1 cellular context compared by ENCODE assay signal in genomic region chr7:156780724-156781455, GRCh38.
TF ChIP-seq lines count a peak whose summit lies in the region.

No MANE protein-coding gene starts in this region.

TF ChIP-seq in GM12878, 131 proteins besides CTCF, POLR2A, EP300 and RAD21 (continued from another document and continues in another):
- no peak for TF ChIP-seq PBX3 (IDR thresholded peaks at IDR 0.05; ENCODE audit: insufficient replicate concordance, low read depth, low read length)
- TF ChIP-seq, protein P1, sequence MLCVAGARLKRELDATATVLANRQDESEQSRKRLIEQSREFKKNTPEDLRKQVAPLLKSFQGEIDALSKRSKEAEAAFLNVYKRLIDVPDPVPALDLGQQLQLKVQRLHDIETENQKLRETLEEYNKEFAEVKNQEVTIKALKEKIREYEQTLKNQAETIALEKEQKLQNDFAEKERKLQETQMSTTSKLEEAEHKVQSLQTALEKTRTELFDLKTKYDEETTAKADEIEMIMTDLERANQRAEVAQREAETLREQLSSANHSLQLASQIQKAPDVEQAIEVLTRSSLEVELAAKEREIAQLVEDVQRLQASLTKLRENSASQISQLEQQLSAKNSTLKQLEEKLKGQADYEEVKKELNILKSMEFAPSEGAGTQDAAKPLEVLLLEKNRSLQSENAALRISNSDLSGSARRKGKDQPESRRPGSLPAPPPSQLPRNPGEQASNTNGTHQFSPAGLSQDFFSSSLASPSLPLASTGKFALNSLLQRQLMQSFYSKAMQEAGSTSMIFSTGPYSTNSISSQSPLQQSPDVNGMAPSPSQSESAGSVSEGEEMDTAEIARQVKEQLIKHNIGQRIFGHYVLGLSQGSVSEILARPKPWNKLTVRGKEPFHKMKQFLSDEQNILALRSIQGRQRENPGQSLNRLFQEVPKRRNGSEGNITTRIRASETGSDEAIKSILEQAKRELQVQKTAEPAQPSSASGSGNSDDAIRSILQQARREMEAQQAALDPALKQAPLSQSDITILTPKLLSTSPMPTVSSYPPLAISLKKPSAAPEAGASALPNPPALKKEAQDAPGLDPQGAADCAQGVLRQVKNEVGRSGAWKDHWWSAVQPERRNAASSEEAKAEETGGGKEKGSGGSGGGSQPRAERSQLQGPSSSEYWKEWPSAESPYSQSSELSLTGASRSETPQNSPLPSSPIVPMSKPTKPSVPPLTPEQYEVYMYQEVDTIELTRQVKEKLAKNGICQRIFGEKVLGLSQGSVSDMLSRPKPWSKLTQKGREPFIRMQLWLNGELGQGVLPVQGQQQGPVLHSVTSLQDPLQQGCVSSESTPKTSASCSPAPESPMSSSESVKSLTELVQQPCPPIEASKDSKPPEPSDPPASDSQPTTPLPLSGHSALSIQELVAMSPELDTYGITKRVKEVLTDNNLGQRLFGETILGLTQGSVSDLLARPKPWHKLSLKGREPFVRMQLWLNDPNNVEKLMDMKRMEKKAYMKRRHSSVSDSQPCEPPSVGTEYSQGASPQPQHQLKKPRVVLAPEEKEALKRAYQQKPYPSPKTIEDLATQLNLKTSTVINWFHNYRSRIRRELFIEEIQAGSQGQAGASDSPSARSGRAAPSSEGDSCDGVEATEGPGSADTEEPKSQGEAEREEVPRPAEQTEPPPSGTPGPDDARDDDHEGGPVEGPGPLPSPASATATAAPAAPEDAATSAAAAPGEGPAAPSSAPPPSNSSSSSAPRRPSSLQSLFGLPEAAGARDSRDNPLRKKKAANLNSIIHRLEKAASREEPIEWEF (IDR thresholded peaks at IDR 0.05; ENCODE audit: insufficient replicate concordance, low read depth, low read length), result peak; percentile 57
- no peak for TF ChIP-seq WRNIP1 (IDR thresholded peaks at IDR 0.05; ENCODE audit: borderline replicate concordance, low read depth, low read length)
- TF ChIP-seq FOXM1 (IDR thresholded peaks at IDR 0.05; ENCODE audit: low read depth, low read length), result peak; percentile 90
- TF ChIP-seq TAF1 (IDR thresholded peaks at IDR 0.05; ENCODE audit: borderline replicate concordance, low read depth, low read length), result peak; percentile 64; the same call in 1 of the 2 replicates
- TF ChIP-seq, protein P2, sequence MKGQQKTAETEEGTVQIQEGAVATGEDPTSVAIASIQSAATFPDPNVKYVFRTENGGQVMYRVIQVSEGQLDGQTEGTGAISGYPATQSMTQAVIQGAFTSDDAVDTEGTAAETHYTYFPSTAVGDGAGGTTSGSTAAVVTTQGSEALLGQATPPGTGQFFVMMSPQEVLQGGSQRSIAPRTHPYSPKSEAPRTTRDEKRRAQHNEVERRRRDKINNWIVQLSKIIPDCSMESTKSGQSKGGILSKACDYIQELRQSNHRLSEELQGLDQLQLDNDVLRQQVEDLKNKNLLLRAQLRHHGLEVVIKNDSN (IDR thresholded peaks at IDR 0.05; ENCODE audit: borderline replicate concordance, extremely low read length, insufficient read depth, low read depth, low read length), result no peak
- TF ChIP-seq CBX5 (IDR thresholded peaks at IDR 0.05; ENCODE audit: low read depth), result peak; percentile 84; the same call in 1 of the 2 replicates
- peak; percentile 94 for TF ChIP-seq NBN (IDR thresholded peaks at IDR 0.05)
- 0 out of 2 replicates have a peak, but pooled peaks have one; percentile 52 for TF ChIP-seq ZBED1 (IDR thresholded peaks at IDR 0.05; ENCODE audit: borderline replicate concordance)
- TF ChIP-seq, protein P3, sequence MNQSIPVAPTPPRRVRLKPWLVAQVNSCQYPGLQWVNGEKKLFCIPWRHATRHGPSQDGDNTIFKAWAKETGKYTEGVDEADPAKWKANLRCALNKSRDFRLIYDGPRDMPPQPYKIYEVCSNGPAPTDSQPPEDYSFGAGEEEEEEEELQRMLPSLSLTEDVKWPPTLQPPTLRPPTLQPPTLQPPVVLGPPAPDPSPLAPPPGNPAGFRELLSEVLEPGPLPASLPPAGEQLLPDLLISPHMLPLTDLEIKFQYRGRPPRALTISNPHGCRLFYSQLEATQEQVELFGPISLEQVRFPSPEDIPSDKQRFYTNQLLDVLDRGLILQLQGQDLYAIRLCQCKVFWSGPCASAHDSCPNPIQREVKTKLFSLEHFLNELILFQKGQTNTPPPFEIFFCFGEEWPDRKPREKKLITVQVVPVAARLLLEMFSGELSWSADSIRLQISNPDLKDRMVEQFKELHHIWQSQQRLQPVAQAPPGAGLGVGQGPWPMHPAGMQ (IDR thresholded peaks at IDR 0.05; ENCODE audit: borderline replicate concordance), result no peak
- TF ChIP-seq CBX3 (IDR thresholded peaks at IDR 0.05; ENCODE audit: borderline replicate concordance, low read depth), result no peak
- no peak for TF ChIP-seq NFYA (IDR thresholded peaks at IDR 0.05; ENCODE audit: borderline replicate concordance, low read depth, low read length)
- TF ChIP-seq EED (IDR thresholded peaks at IDR 0.05; ENCODE audit: low read depth), result peak; percentile 78
- no peak for TF ChIP-seq ZZZ3 (IDR thresholded peaks at IDR 0.05; ENCODE audit: control insufficient read depth, insufficient read length, low read depth)
- TF ChIP-seq, protein P4, sequence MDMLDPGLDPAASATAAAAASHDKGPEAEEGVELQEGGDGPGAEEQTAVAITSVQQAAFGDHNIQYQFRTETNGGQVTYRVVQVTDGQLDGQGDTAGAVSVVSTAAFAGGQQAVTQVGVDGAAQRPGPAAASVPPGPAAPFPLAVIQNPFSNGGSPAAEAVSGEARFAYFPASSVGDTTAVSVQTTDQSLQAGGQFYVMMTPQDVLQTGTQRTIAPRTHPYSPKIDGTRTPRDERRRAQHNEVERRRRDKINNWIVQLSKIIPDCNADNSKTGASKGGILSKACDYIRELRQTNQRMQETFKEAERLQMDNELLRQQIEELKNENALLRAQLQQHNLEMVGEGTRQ (IDR thresholded peaks at IDR 0.05; ENCODE audit: borderline replicate concordance, low read depth, low read length), result no peak
- TF ChIP-seq RELB (IDR thresholded peaks at IDR 0.05; ENCODE audit: low read depth), result peak; percentile 85
- TF ChIP-seq NR2C2 (IDR thresholded peaks at IDR 0.05; ENCODE audit: borderline replicate concordance, control insufficient read depth, insufficient read length, low read depth), result no peak
- TF ChIP-seq SIN3A (IDR thresholded peaks at IDR 0.05; ENCODE audit: low read depth, low read length), result no peak
- TF ChIP-seq RUNX3 (IDR thresholded peaks at IDR 0.05; ENCODE audit: low read length), result peak; percentile 89
- peak; percentile 77 for TF ChIP-seq NR2F1 (conservative IDR thresholded peaks at IDR 0.05)
- TF ChIP-seq, protein P5, sequence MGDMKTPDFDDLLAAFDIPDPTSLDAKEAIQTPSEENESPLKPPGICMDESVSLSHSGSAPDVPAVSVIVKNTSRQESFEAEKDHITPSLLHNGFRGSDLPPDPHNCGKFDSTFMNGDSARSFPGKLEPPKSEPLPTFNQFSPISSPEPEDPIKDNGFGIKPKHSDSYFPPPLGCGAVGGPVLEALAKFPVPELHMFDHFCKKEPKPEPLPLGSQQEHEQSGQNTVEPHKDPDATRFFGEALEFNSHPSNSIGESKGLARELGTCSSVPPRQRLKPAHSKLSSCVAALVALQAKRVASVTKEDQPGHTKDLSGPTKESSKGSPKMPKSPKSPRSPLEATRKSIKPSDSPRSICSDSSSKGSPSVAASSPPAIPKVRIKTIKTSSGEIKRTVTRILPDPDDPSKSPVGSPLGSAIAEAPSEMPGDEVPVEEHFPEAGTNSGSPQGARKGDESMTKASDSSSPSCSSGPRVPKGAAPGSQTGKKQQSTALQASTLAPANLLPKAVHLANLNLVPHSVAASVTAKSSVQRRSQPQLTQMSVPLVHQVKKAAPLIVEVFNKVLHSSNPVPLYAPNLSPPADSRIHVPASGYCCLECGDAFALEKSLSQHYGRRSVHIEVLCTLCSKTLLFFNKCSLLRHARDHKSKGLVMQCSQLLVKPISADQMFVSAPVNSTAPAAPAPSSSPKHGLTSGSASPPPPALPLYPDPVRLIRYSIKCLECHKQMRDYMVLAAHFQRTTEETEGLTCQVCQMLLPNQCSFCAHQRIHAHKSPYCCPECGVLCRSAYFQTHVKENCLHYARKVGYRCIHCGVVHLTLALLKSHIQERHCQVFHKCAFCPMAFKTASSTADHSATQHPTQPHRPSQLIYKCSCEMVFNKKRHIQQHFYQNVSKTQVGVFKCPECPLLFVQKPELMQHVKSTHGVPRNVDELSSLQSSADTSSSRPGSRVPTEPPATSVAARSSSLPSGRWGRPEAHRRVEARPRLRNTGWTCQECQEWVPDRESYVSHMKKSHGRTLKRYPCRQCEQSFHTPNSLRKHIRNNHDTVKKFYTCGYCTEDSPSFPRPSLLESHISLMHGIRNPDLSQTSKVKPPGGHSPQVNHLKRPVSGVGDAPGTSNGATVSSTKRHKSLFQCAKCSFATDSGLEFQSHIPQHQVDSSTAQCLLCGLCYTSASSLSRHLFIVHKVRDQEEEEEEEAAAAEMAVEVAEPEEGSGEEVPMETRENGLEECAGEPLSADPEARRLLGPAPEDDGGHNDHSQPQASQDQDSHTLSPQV (IDR thresholded peaks at IDR 0.05), result no peak
- TF ChIP-seq ESRRA (IDR thresholded peaks at IDR 0.05; ENCODE audit: low read length), result peak; percentile 49; the same call in 1 of the 2 replicates
- TF ChIP-seq HSF1 (IDR thresholded peaks at IDR 0.05; ENCODE audit: low read depth, low read length), result no peak
- peak; percentile 51; the same call in 1 of the 2 replicates for TF ChIP-seq RAD51 (IDR thresholded peaks at IDR 0.05)
- no peak for TF ChIP-seq EZH2 (IDR thresholded peaks at IDR 0.05; ENCODE audit: borderline replicate concordance, control insufficient read depth, low read depth, low read length)
- no peak for TF ChIP-seq MYB (IDR thresholded peaks at IDR 0.05; ENCODE audit: borderline replicate concordance, low read depth, low read length)
- peak; percentile 86 for TF ChIP-seq IRF4 (IDR thresholded peaks at IDR 0.05; ENCODE audit: low read depth, low read length)
- no peak for TF ChIP-seq IRF3 (IDR thresholded peaks at IDR 0.05)
- no peak for TF ChIP-seq JUND (IDR thresholded peaks at IDR 0.05; ENCODE audit: low read depth, low read length)
- TF ChIP-seq, protein P6, sequence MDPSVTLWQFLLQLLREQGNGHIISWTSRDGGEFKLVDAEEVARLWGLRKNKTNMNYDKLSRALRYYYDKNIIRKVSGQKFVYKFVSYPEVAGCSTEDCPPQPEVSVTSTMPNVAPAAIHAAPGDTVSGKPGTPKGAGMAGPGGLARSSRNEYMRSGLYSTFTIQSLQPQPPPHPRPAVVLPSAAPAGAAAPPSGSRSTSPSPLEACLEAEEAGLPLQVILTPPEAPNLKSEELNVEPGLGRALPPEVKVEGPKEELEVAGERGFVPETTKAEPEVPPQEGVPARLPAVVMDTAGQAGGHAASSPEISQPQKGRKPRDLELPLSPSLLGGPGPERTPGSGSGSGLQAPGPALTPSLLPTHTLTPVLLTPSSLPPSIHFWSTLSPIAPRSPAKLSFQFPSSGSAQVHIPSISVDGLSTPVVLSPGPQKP (IDR thresholded peaks at IDR 0.05; ENCODE audit: low read depth, low read length), result no peak
- TF ChIP-seq POLR2AphosphoS2 (IDR thresholded peaks at IDR 0.05; ENCODE audit: low read depth, low read length), result no peak
- no peak for TF ChIP-seq CHD1 (IDR thresholded peaks at IDR 0.05; ENCODE audit: low read depth, low read length)
- TF ChIP-seq YBX1 (IDR thresholded peaks at IDR 0.05), result no peak
- TF ChIP-seq, protein P7, sequence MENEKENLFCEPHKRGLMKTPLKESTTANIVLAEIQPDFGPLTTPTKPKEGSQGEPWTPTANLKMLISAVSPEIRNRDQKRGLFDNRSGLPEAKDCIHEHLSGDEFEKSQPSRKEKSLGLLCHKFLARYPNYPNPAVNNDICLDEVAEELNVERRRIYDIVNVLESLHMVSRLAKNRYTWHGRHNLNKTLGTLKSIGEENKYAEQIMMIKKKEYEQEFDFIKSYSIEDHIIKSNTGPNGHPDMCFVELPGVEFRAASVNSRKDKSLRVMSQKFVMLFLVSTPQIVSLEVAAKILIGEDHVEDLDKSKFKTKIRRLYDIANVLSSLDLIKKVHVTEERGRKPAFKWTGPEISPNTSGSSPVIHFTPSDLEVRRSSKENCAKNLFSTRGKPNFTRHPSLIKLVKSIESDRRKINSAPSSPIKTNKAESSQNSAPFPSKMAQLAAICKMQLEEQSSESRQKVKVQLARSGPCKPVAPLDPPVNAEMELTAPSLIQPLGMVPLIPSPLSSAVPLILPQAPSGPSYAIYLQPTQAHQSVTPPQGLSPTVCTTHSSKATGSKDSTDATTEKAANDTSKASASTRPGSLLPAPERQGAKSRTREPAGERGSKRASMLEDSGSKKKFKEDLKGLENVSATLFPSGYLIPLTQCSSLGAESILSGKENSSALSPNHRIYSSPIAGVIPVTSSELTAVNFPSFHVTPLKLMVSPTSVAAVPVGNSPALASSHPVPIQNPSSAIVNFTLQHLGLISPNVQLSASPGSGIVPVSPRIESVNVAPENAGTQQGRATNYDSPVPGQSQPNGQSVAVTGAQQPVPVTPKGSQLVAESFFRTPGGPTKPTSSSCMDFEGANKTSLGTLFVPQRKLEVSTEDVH (IDR thresholded peaks at IDR 0.05; ENCODE audit: low read depth, partially characterized antibody), result no peak
